Comparison of ENCODE assay signal across 1 cellular context in the genomic region with DNA sequence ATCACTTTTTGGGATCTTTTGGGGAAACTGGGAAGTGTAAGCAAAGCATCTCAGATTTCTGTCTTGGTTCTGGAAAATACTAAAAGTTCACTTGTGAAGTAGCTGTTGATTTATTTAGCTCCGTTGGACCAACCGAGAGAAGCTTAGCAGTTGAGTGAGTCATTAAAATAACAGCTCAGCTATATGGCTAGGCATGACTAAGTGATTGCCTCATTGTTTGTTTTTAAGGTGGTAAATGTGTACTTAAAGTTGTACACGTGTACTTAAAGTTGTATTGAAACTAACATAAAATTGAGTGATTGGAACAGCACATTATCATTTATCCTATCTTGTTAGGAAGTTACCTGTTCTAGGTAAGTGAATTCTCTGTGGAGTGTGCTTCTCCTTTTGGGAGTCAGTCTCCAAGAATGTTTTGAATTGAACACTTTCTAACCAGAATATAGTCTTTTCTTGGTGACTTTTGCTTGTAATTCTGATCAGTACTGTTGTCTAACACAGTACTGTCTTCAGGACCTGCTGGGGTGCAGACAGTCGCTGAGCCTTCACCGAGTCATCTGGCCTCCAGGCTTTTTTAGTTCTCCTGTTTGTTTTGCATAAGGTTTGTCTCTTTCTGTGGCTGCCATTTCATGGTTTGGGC.
TF ChIP-seq lines count a peak whose summit lies in the region.

No MANE protein-coding gene starts in this region.

TF ChIP-seq in IMR-90, 13 proteins besides CTCF, POLR2A, EP300 and RAD21 (continued from another document):
- TF ChIP-seq MAFK (IDR thresholded peaks at IDR 0.05; ENCODE audit: low read depth, low read length) (peak; percentile 65), FOS (IDR thresholded peaks at IDR 0.05; ENCODE audit: low read depth, low read length) (peak; percentile 99), CEBPB (IDR thresholded peaks at IDR 0.05; ENCODE audit: low read depth, low read length) (peak; percentile 97), RFX5 (IDR thresholded peaks at IDR 0.05; ENCODE audit: low read depth, low read length) (no peak)
TF ChIP-seq in IMR-90: peak in this region for 5.
